Comparison of ENCODE assay signal across 13 cellular contexts in the genomic region with DNA sequence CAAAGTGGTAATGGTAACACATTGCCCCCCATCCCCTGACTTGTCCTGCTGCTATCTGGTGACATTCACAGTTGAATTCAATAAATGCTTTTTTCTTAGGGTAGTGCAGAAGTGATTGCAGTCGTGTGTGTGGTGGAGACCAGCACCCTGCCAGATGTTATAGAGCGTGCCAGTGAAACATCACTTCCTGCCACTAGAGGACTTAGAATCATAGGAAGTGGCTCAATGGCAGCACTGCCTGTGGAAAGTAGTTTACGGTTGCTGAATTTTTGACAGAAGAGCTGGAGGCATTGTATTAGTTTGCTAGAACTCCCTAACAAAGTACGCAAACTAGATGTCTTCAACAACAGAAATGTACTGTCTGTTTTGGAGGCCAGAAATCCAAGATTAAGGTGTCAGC. TPM values are rescaled to one million over a fixed set of nuclear protein-coding genes. Genes with fewer than 3 reads are reported as not detected.
DNase-seq lines count a peak whose midpoint lies in the region; ATAC-seq and TF ChIP-seq lines count a peak whose summit lies in the region.
"Had no signal": no experiment of that assay in that cellular context is flagged by ENCODE, and none has a peak within 500 bp of the region (broad histone marks: within the 10 kb centered on the region; RNA-seq: fewer than 3 reads in every experiment).

No MANE protein-coding gene starts in this region.

- H3K14ac ChIP-seq in trophoblast cell (ENCODE audit: low read length): no peak overlapping the region

- no peak overlapping the region for H3K4me3 Mint-ChIP-seq in stimulated activated memory B cell treated with anti-CD40 and anti-IgM and Interleukin-4, amounts not matched to agents 10 μg/mL and 1 μg/mL and 100 μg/mL, for 72 hours
- no peak overlapping the region for H3K4me3 Mint-ChIP-seq in type B pancreatic cell
- H3K4me3 Mint-ChIP-seq: activated naive CD8-positive, alpha-beta T cell treated with anti-CD3 and anti-CD28 coated beads for 36 hours had no signal

- H3K9ac ChIP-seq in trophoblast cell (ENCODE audit: low read length): no peak overlapping the region

- no peak overlapping the region for H2AK5ac ChIP-seq in trophoblast cell (ENCODE audit: low read length)

- H3K4me1 ChIP-seq in RWPE2 (ENCODE audit: insufficient read depth, poor library complexity, severe bottlenecking) (no peaks in the 10 kb centered on the region), ovary (ENCODE audit: insufficient read depth) (peaks cover 2% of the 10 kb centered on the region), trophoblast cell (ENCODE audit: control insufficient read depth in 1 of 2, insufficient read depth in 2 of 2, low read length in 2 of 2) (peaks cover 0 to 2% of the 10 kb centered on the region in 2 experiments)
- H3K4me1 ChIP-seq: colonic mucosa had no signal

- no peaks in the 10 kb centered on the region for H3K36me3 Mint-ChIP-seq in stimulated activated memory B cell treated with anti-CD40 and anti-IgM and Interleukin-4, amounts not matched to agents 10 μg/mL and 1 μg/mL and 100 μg/mL, for 72 hours
- peaks cover 4% of the 10 kb centered on the region for H3K36me3 Mint-ChIP-seq in type B pancreatic cell
- H3K36me3 Mint-ChIP-seq: activated naive CD8-positive, alpha-beta T cell treated with anti-CD3 and anti-CD28 coated beads for 36 hours had no signal

- peak; percentile 5 for TF ChIP-seq CTCF in RWPE2 (IDR thresholded peaks at IDR 0.05; ENCODE audit: poor library complexity, severe bottlenecking)
- TF ChIP-seq CTCF in ovary (IDR thresholded peaks at IDR 0.05): no peak
- TF ChIP-seq CTCF in type B pancreatic cell (conservative IDR thresholded peaks at IDR 0.05): no peak

- H3K27ac Mint-ChIP-seq in stimulated activated memory B cell treated with anti-CD40 and anti-IgM and Interleukin-4, amounts not matched to agents 10 μg/mL and 1 μg/mL and 100 μg/mL, for 72 hours: no peak overlapping the region
- H3K27ac Mint-ChIP-seq in type B pancreatic cell: no peak overlapping the region
- H3K27ac Mint-ChIP-seq: activated naive CD8-positive, alpha-beta T cell treated with anti-CD3 and anti-CD28 coated beads for 36 hours had no signal

- H3K9me3 ChIP-seq in RWPE2 (ENCODE audit: severe bottlenecking) (no peaks in the 10 kb centered on the region), ovary (no peaks in the 10 kb centered on the region), trophoblast cell (ENCODE audit: insufficient read depth, low read depth, low read length) (no peaks in the 10 kb centered on the region)
- H3K9me3 ChIP-seq: colonic mucosa, thoracic aorta had no signal

- H3K79me1 ChIP-seq in trophoblast cell (ENCODE audit: low read length): no peaks in the 10 kb centered on the region

- no peak overlapping the region for H4K8ac ChIP-seq in trophoblast cell (ENCODE audit: low read depth, low read length)

- H4K12ac ChIP-seq in trophoblast cell (ENCODE audit: low read depth, low read length): no peak overlapping the region

- H3K23ac ChIP-seq in trophoblast cell (ENCODE audit: low read length): no peak overlapping the region

- H3K27me3 Mint-ChIP-seq in stimulated activated memory B cell treated with anti-CD40 and anti-IgM and Interleukin-4, amounts not matched to agents 10 μg/mL and 1 μg/mL and 100 μg/mL, for 72 hours: no peaks in the 10 kb centered on the region
- no peaks in the 10 kb centered on the region for H3K27me3 Mint-ChIP-seq in type B pancreatic cell
- H3K27me3 Mint-ChIP-seq: activated naive CD8-positive, alpha-beta T cell treated with anti-CD3 and anti-CD28 coated beads for 36 hours had no signal

- no peaks in the 10 kb centered on the region for H3K9me3 Mint-ChIP-seq in stimulated activated memory B cell treated with anti-CD40 and anti-IgM and Interleukin-4, amounts not matched to agents 10 μg/mL and 1 μg/mL and 100 μg/mL, for 72 hours
- no peaks in the 10 kb centered on the region for H3K9me3 Mint-ChIP-seq in type B pancreatic cell
- H3K9me3 Mint-ChIP-seq: activated naive CD8-positive, alpha-beta T cell treated with anti-CD3 and anti-CD28 coated beads for 36 hours had no signal

- no peak overlapping the region for H2BK120ac ChIP-seq in trophoblast cell (ENCODE audit: insufficient read depth, low read length, poor library complexity)

- H4K91ac ChIP-seq in trophoblast cell (ENCODE audit: low read depth, low read length): no peak overlapping the region

- no peak for TF ChIP-seq POLR2A in ovary (IDR thresholded peaks at IDR 0.05)

- no peak overlapping the region for H3K18ac ChIP-seq in trophoblast cell (ENCODE audit: low read length)

- H3K79me2 ChIP-seq in trophoblast cell (ENCODE audit: control insufficient read depth, insufficient read depth, low read length, poor library complexity): no peaks in the 10 kb centered on the region

- ATAC-seq in HG03354 (IDR thresholded peaks at IDR 0.05; ENCODE audit: poor library complexity, severe bottlenecking, unreplicated experiment) (peak; percentile 69), RWPE2 (ENCODE audit: low read depth) (0 out of 3 replicates have a peak, but pooled peaks have one; percentile 21)
- ATAC-seq in stimulated activated memory B cell treated with anti-CD40 and anti-IgM and Interleukin-4, amounts not matched to agents 10 μg/mL and 1 μg/mL and 100 μg/mL, for 72 hours: peak; percentile 66

- H3K4ac ChIP-seq in trophoblast cell (ENCODE audit: low read depth, low read length): no peak overlapping the region

- intact Hi-C loops in ovary (cut with DNase I): no loop called here

- H2AFZ ChIP-seq in trophoblast cell (ENCODE audit: insufficient read depth, low read length, poor library complexity): no peak overlapping the region

- no peak for TF ChIP-seq EP300 in ovary (IDR thresholded peaks at IDR 0.05)

- no peak overlapping the region for H3K4me3 ChIP-seq in RWPE2 (ENCODE audit: severe bottlenecking)
- no peak overlapping the region for H3K4me3 ChIP-seq in ovary
- no peak overlapping the region for H3K4me3 ChIP-seq in trophoblast cell (ENCODE audit: low read depth, low read length)
- H3K4me3 ChIP-seq: colonic mucosa, thoracic aorta had no signal

- H3K36me3 ChIP-seq in RWPE2 (ENCODE audit: low read depth) (no peaks in the 10 kb centered on the region), ovary (no peaks in the 10 kb centered on the region), trophoblast cell (ENCODE audit: control insufficient read depth in 1 of 2, insufficient read depth in 2 of 2, low read length in 2 of 2) (peaks cover 6 to 17% of the 10 kb centered on the region in 2 experiments)
- H3K36me3 ChIP-seq: colonic mucosa, thoracic aorta had no signal

- 86 to 91% (median 86%) methylated on average over 4 of the region's 4 CpGs for WGBS in ovary, 3 donors
- WGBS in trophoblast cell (ENCODE audit: extremely low coverage, insufficient coverage, insufficient read length): no CpG with 5 or more reads among the region's 4 CpGs

- H3K4me2 ChIP-seq in trophoblast cell (ENCODE audit: low read length): no peak overlapping the region

- no peak overlapping the region for H3K27ac ChIP-seq in RWPE2 (ENCODE audit: poor library complexity, severe bottlenecking)
- H3K27ac ChIP-seq in ovary: no peak overlapping the region
- no peak overlapping the region for H3K27ac ChIP-seq in trophoblast cell (ENCODE audit: low read depth, low read length)
- H3K27ac ChIP-seq: colonic mucosa, thoracic aorta had no signal

- H2BK5ac ChIP-seq in trophoblast cell (ENCODE audit: low read depth, low read length, poor library complexity): no peak overlapping the region

- peaks cover 18% of the 10 kb centered on the region for H3K4me1 Mint-ChIP-seq in stimulated activated memory B cell treated with anti-CD40 and anti-IgM and Interleukin-4, amounts not matched to agents 10 μg/mL and 1 μg/mL and 100 μg/mL, for 72 hours
- peaks cover 9% of the 10 kb centered on the region for H3K4me1 Mint-ChIP-seq in type B pancreatic cell (ENCODE audit: unreplicated experiment)
- H3K4me1 Mint-ChIP-seq: activated naive CD8-positive, alpha-beta T cell treated with anti-CD3 and anti-CD28 coated beads for 36 hours had no signal

- H2BK12ac ChIP-seq in trophoblast cell (ENCODE audit: low read length): no peak overlapping the region

- DNase-seq in SIG-M5 treated with dmso at 0.1 percent for 504 hours (lab: John Stamatoyannopoulos, UW; ENCODE audit: unreplicated experiment): peak; percentile 35
- DNase-seq in SIG-M5 (lab: John Stamatoyannopoulos, UW): no peak
- DNase-seq in RWPE2 (ENCODE audit: low spot score): no peak
- no peak for DNase-seq in ovary
- DNase-seq in type B pancreatic cell (ENCODE audit: extremely low spot score, unreplicated experiment): no peak
- DNase-seq in trophoblast cell: no peak
- DNase-seq: activated naive CD8-positive, alpha-beta T cell treated with anti-CD3 and anti-CD28 coated beads for 36 hours; colonic mucosa; NCI-H1105 treated with DMSO at 0.1 percent for 48 hours; T-helper 9 cell had no signal

- H3K27me3 ChIP-seq in RWPE2 (ENCODE audit: insufficient read depth, poor library complexity, severe bottlenecking) (no peaks in the 10 kb centered on the region), ovary (no peaks in the 10 kb centered on the region), trophoblast cell (ENCODE audit: insufficient read depth, low read length) (no peaks in the 10 kb centered on the region)
- H3K27me3 ChIP-seq: colonic mucosa had no signal

RNA-seq across cellular contexts. Expression of gene P2RY12, which starts 37.4 kb away (rescaled TPM):
- total RNA-seq in ovary (1 to 10 TPM in 3 of 7 donors, under 1 TPM in 4; 0.22 to 1.7 (median 0.69) TPM), type B pancreatic cell (ENCODE audit: low replicate concordance) (not detected in 2 replicates)
- 1 to 10 TPM in 1 of 2 donors, under 1 TPM in 1; 0.19 to 1.3 TPM for polyA plus RNA-seq in ovary
- not detected in 2 replicates for polyA plus RNA-seq in trophoblast cell (2013)
- total RNA-seq: activated naive CD8-positive, alpha-beta T cell treated with anti-CD3 and anti-CD28 coated beads for 36 hours had no signal

RNA-seq across cellular contexts. Expression of gene IGSF10, which starts 38.9 kb away (rescaled TPM):
- total RNA-seq in ovary (10 to 100 TPM; 12.1 to 59.5 (median 36.7) TPM), type B pancreatic cell (ENCODE audit: low replicate concordance) (6.8 and 10.8 TPM in 2 replicates)
- polyA plus RNA-seq in ovary: 10 to 100 TPM; 25.4 to 27.4 TPM
- polyA plus RNA-seq in trophoblast cell (2013): 0.07 and 0.08 TPM in 2 replicates
- total RNA-seq: activated naive CD8-positive, alpha-beta T cell treated with anti-CD3 and anti-CD28 coated beads for 36 hours had no signal
